13 cellular contexts compared by ENCODE assay signal in genomic region chr2:182379235-182379634, GRCh38. TPM values are rescaled to one million over a fixed set of nuclear protein-coding genes. Genes with fewer than 3 reads are reported as not detected.
DNase-seq lines count a peak whose midpoint lies in the region; ATAC-seq and TF ChIP-seq lines count a peak whose summit lies in the region.
"Had no signal": no experiment of that assay in that cellular context is flagged by ENCODE, and none has a peak within 500 bp of the region (broad histone marks: within the 10 kb centered on the region; RNA-seq: fewer than 3 reads in every experiment).

No MANE protein-coding gene starts in this region.

- DNase-seq in A673 (ENCODE audit: low spot score): peak; percentile 82
- peak; percentile 81 for DNase-seq in NCI-H1694 treated with DMSO at 0.1 percent for 48 hours (lab: John Stamatoyannopoulos, UW)
- no peak for DNase-seq in mammary epithelial cell
- DNase-seq in left kidney (ENCODE audit: low read depth, low spot score): peak; percentile 73
- no peak for DNase-seq in activated CD4-positive, alpha-beta T cell treated with anti-CD3 and anti-CD28 coated beads, Interleukin-2, amount 50 U/mL, for 1 hour
- DNase-seq in stimulated activated CD4-positive, alpha-beta T cell treated with anti-CD3 and anti-CD28 coated beads, Interleukin-4, amount 100 ng/mL, for 1 hour: no peak
- no peak for DNase-seq in NCI-H226
- DNase-seq: activated CD4-positive, alpha-beta memory T cell treated with anti-CD3 and anti-CD28 coated beads for 36 hours; activated naive CD4-positive, alpha-beta T cell treated with anti-CD3 and anti-CD28 coated beads, Interleukin-2, amount 50 U/mL, for 16 hours; effector memory CD4-positive, alpha-beta T cell; natural killer cell; stimulated activated naive CD4-positive, alpha-beta T cell treated with Interleukin-2 at 50 U/mL for 16 hours had no signal

- CTCF ChIA-PET in A673 (lab: Charles Lee) (no interaction called here), mammary epithelial cell (lab: Charles Lee; ENCODE audit: low non-redundant PET) (no interaction called here)

- H3K9me3 ChIP-seq in A673 (ENCODE audit: low read depth, low read length, poor library complexity, severe bottlenecking): peaks cover 32% of the 10 kb centered on the region
- peaks cover 12% of the 10 kb centered on the region for H3K9me3 ChIP-seq in mammary epithelial cell (replicated peaks; ENCODE audit: insufficient read depth, low read length)

- no TSS peak for BruUV-seq in A673 (replicated peaks; lab: Mats Ljungman, UMichigan)
- BruUV-seq in mammary epithelial cell (replicated peaks; lab: Mats Ljungman, UMichigan): no TSS peak

- ATAC-seq in HG03135 (IDR thresholded peaks at IDR 0.05; ENCODE audit: unreplicated experiment): no peak
- ATAC-seq: natural killer cell had no signal

- TF ChIP-seq CTCF in A673 (conservative IDR thresholded peaks at IDR 0.05; ENCODE audit: low read depth, low read length) (no peak), mammary epithelial cell (conservative IDR thresholded peaks at IDR 0.05 in 1 of 2, IDR thresholded peaks at IDR 0.05 in 1 of 2; ENCODE audit: extremely low read depth in 1 of 2, insufficient read depth in 1 of 2, low read depth in 1 of 2, low read length in 2 of 2) (no peak)

- POLR2A ChIA-PET in A673 (lab: Charles Lee; ENCODE audit: low non-redundant PET): no interaction called here

- H3K4me3 ChIP-seq in A673 (ENCODE audit: low read depth, low read length, poor library complexity, severe bottlenecking) (no peak overlapping the region), mammary epithelial cell (replicated peaks in 1 of 3; ENCODE audit: insufficient read depth in 1 of 3, low read depth in 2 of 3, low read length in 3 of 3) (no peak overlapping the region)

- 7% methylated on average over 1 of the region's 1 CpG for WGBS in mammary epithelial cell (ENCODE audit: low coverage, missing lambda C conversion rate)

- in situ Hi-C loops in mammary epithelial cell (cut with MboI; ENCODE audit: low sequenced_read_pairs in 2 of 2): no loop called here

- no peaks in the 10 kb centered on the region for H3K79me2 ChIP-seq in mammary epithelial cell (ENCODE audit: insufficient read depth, low read length)

- intact Hi-C loops in A673 (cut with micrococcal nuclease; ENCODE audit: unreplicated experiment) (loop anchor here (10.0 kb wide), 1 partner anchor 184 kb away; no protein-coding TSS in a partner anchor), mammary epithelial cell (cut with micrococcal nuclease) (no loop called here)

- peak overlapping the region; percentile 39 for H2AFZ ChIP-seq in mammary epithelial cell (ENCODE audit: low read depth, low read length)

- H3K4me1 ChIP-seq in A673 (ENCODE audit: insufficient read depth, low read length, poor library complexity, severe bottlenecking) (peaks cover 18% of the 10 kb centered on the region), mammary epithelial cell (ENCODE audit: insufficient read depth, low read length) (no peaks in the 10 kb centered on the region)

- H3K4me2 ChIP-seq in mammary epithelial cell (ENCODE audit: insufficient read depth, low read depth, low read length): no peak overlapping the region

- H3K36me3 ChIP-seq in A673 (ENCODE audit: insufficient read depth, low read length, poor library complexity, severe bottlenecking) (no peaks in the 10 kb centered on the region), mammary epithelial cell (ENCODE audit: insufficient read depth, low read length) (no peaks in the 10 kb centered on the region)

- H3K9ac ChIP-seq in mammary epithelial cell (ENCODE audit: insufficient read depth, low read length): no peak overlapping the region

- dilution Hi-C loops in mammary epithelial cell (cut with HindIII; ENCODE audit: low sequenced_read_pairs): no loop called here

- no peaks in the 10 kb centered on the region for H3K27me3 ChIP-seq in A673 (replicated peaks; ENCODE audit: insufficient read depth, low read depth, low read length, poor library complexity)
- no peaks in the 10 kb centered on the region for H3K27me3 ChIP-seq in mammary epithelial cell (ENCODE audit: insufficient read depth, low read length)

- peak overlapping the region; percentile 59 for H3K27ac ChIP-seq in A673 (ENCODE audit: low read depth, low read length, poor library complexity, severe bottlenecking)
- no peak overlapping the region for H3K27ac ChIP-seq in mammary epithelial cell (ENCODE audit: insufficient read depth, low read depth, low read length)

- H4K20me1 ChIP-seq in mammary epithelial cell (ENCODE audit: insufficient read depth, low read length): no peaks in the 10 kb centered on the region

RNA-seq across cellular contexts. Expression of gene PDE1A, which starts 47.6 kb away (rescaled TPM):
- 3.1 and 3.8 TPM in 2 replicates for total RNA-seq in A673 (2021)
- total RNA-seq in mammary epithelial cell: not detected
- 0.05 TPM for polyA plus RNA-seq in mammary epithelial cell
- not detected for polyA minus RNA-seq in mammary epithelial cell
- total RNA-seq: activated CD4-positive, alpha-beta memory T cell treated with anti-CD3 and anti-CD28 coated beads for 36 hours; natural killer cell had no signal

Comparison
In these comparisons a context has a peak if more than half of its experiments do, and no peak if none do; other contexts are left out.
1. DNase-seq: peak in A673 (single experiment), NCI-H1694 treated with DMSO at 0.1 percent for 48 hours (single experiment) and left kidney (single experiment); none in mammary epithelial cell (single experiment), activated CD4-positive, alpha-beta T cell treated with anti-CD3 and anti-CD28 coated beads, Interleukin-2, amount 50 U/mL, for 1 hour (single experiment), stimulated activated CD4-positive, alpha-beta T cell treated with anti-CD3 and anti-CD28 coated beads, Interleukin-4, amount 100 ng/mL, for 1 hour (single experiment) and NCI-H226 (single experiment).